22 cellular contexts compared by ENCODE assay signal in the genomic region with DNA sequence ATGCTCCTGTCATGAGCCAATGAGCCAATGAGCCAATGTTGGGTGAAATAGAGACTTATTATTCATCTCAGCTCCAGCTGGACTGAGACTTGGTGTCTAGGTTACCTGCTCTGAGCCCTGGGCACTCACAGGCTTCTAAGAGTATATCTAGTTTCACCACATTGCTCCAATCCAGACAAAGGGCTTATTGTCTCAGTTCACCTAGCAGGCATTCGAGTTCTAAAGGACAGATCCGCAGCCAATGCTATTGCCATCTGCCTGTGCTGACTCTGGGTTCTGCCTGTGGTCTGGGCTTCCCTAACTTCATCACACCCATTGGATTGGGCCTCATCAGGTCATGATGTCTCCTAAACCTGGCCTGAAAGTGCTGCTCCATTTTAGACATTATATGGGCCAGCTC.
"Had no signal": no experiment of that assay in that cellular context is flagged by ENCODE, and none has a peak within 500 bp of the region (broad histone marks: within the 10 kb centered on the region; RNA-seq: fewer than 3 reads in every experiment).

No MANE protein-coding gene starts in this region.

- H3K4me1 Mint-ChIP-seq: activated B cell treated with CpG ODN at 0.5 μM for 24 hours; activated CD4-positive, alpha-beta T cell treated with anti-CD3 and anti-CD28 coated beads for 36 hours; activated naive CD8-positive, alpha-beta T cell treated with anti-CD3 and anti-CD28 coated beads, Interleukin-2, amount 10 ng/mL, durations not matched to agents 7 days and 5 days; naive thymus-derived CD8-positive, alpha-beta T cell had no signal

- DNase-seq: activated B cell treated with CpG ODN at 0.5 μM for 24 hours; activated CD4-positive, alpha-beta T cell treated with anti-CD3 and anti-CD28 coated beads for 36 hours; activated CD4-positive, alpha-beta T cell treated with anti-CD3 and anti-CD28 coated beads, Interleukin-2, amount 50 U/mL, for 4 hours; activated CD8-positive, alpha-beta memory T cell treated with anti-CD3 and anti-CD28 coated beads for 24 hours; activated CD8-positive, alpha-beta memory T cell treated with anti-CD3 and anti-CD28 coated beads, Interleukin-2, amount 50 U/mL, for 4 hours; activated naive CD4-positive, alpha-beta T cell treated with anti-CD3 and anti-CD28 coated beads for 36 hours; activated naive CD8-positive, alpha-beta T cell treated with anti-CD3 and anti-CD28 coated beads, Interleukin-2, amount 10 ng/mL, durations not matched to agents 7 days and 5 days; activated T-cell treated with anti-CD3 and anti-CD28 coated beads, Interleukin-2, amount 50 U/mL, for 4 hours; amniotic stem cell; cerebellar nuclear complex; heart right ventricle; kidney; lower lobe of right lung; naive thymus-derived CD8-positive, alpha-beta T cell; stimulated activated CD4-positive, alpha-beta T cell treated with anti-CD3 and anti-CD28 coated beads, Interleukin-12 subunit alpha, Interleukin-12 subunit beta, amount 100 ng/mL, for 4 hours; stimulated activated CD4-positive, alpha-beta T cell treated with anti-CD3 and anti-CD28 coated beads, Interleukin-4, amount 100 ng/mL, for 4 hours; stimulated activated naive CD8-positive, alpha-beta T cell treated with anti-CD3 and anti-CD28 coated beads, Interleukin-15, Interleukin-2, amounts not matched to agents 100 U/mL and 50 U/mL, for 24 hours; T1000 had no signal

- H3K27ac Mint-ChIP-seq: activated B cell treated with CpG ODN at 0.5 μM for 24 hours; activated CD4-positive, alpha-beta T cell treated with anti-CD3 and anti-CD28 coated beads for 36 hours; activated naive CD4-positive, alpha-beta T cell treated with anti-CD3 and anti-CD28 coated beads for 36 hours; activated naive CD8-positive, alpha-beta T cell treated with anti-CD3 and anti-CD28 coated beads, Interleukin-2, amount 10 ng/mL, durations not matched to agents 7 days and 5 days; activated T-helper 2 cell treated with anti-CD3 and anti-CD28 coated beads, Interferon-gamma antibody, Interleukin-2, Interleukin-4, amounts not matched to agents 10 μg/mL and 5 μg/mL and 100 μg/mL, durations not matched to agents 14 hours and 24 hours and 36 hours; naive thymus-derived CD8-positive, alpha-beta T cell had no signal

- H3K4me3 ChIP-seq: coronary artery, heart right ventricle, lower lobe of right lung, prostate gland had no signal

- H3K4me3 Mint-ChIP-seq: activated B cell treated with CpG ODN at 0.5 μM for 24 hours; activated CD4-positive, alpha-beta T cell treated with anti-CD3 and anti-CD28 coated beads for 36 hours; activated naive CD4-positive, alpha-beta T cell treated with anti-CD3 and anti-CD28 coated beads for 36 hours; activated naive CD8-positive, alpha-beta T cell treated with anti-CD3 and anti-CD28 coated beads, Interleukin-2, amount 10 ng/mL, durations not matched to agents 7 days and 5 days; activated T-cell treated with anti-CD3 and anti-CD28 coated beads, Interleukin-2, amount 50 U/mL, for 4 hours; naive thymus-derived CD8-positive, alpha-beta T cell had no signal

- H3K9me3 Mint-ChIP-seq: activated B cell treated with CpG ODN at 0.5 μM for 24 hours had no signal

- H3K36me3 ChIP-seq: heart right ventricle, lower lobe of right lung, prostate gland had no signal

- H3K36me3 Mint-ChIP-seq: activated naive CD8-positive, alpha-beta T cell treated with anti-CD3 and anti-CD28 coated beads, Interleukin-2, amount 10 ng/mL, durations not matched to agents 7 days and 5 days had no signal

- H3K27ac ChIP-seq: coronary artery, epithelial cell of prostate, heart right ventricle, lower lobe of right lung, prostate gland had no signal

- H3K9me3 ChIP-seq: prostate gland had no signal

- H3K4me1 ChIP-seq: heart right ventricle, lower lobe of right lung, prostate gland had no signal

- H3K27me3 ChIP-seq: heart right ventricle had no signal

- H3K27me3 Mint-ChIP-seq: activated B cell treated with CpG ODN at 0.5 μM for 24 hours; activated naive CD8-positive, alpha-beta T cell treated with anti-CD3 and anti-CD28 coated beads, Interleukin-2, amount 10 ng/mL, durations not matched to agents 7 days and 5 days had no signal
